10 cellular contexts compared by ENCODE assay signal in genomic region chr12:48198985-48199384, GRCh38. TPM values are rescaled to one million over a fixed set of nuclear protein-coding genes. Genes with fewer than 3 reads are reported as not detected.
A peak's percentile ranks its signal among the peaks of the same experiment; 100 is the strongest.
DNase-seq lines count a peak whose midpoint lies in the region; ATAC-seq and TF ChIP-seq lines count a peak whose summit lies in the region.
"Had no signal": no experiment of that assay in that cellular context is flagged by ENCODE, and none has a peak within 500 bp of the region (broad histone marks: within the 10 kb centered on the region; RNA-seq: fewer than 3 reads in every experiment).

No MANE protein-coding gene starts in this region.

- H3K27ac ChIP-seq in heart right ventricle (peak overlapping the region; percentile 89 to 100 (median 100)), mucosa of rectum (ENCODE audit: low read depth in 2 of 2, low read length in 2 of 2) (peak overlapping the region; percentile 86 to 97), uterus (peak overlapping the region; percentile 96 to 99)

- H3K27me3 ChIP-seq in heart right ventricle (peaks cover 0 to 3% (median 0%) of the 10 kb centered on the region in 7 donors), mucosa of rectum (ENCODE audit: control insufficient read depth in 2 of 2, insufficient read depth in 2 of 2, low read length in 2 of 2) (peaks cover 0 to 3% of the 10 kb centered on the region in 2 donors), uterus (no peaks in the 10 kb centered on the region)

- peaks cover 0 to 36% (median 22%) of the 10 kb centered on the region in 9 donors for H3K4me1 ChIP-seq in heart right ventricle
- peaks cover 9 to 14% of the 10 kb centered on the region in 2 donors for H3K4me1 ChIP-seq in mucosa of rectum (ENCODE audit: control insufficient read depth in 2 of 2, insufficient read depth in 2 of 2, low read length in 2 of 2)
- H3K4me1 ChIP-seq in uterus = peaks cover 5 to 10% of the 10 kb centered on the region in 2 donors

- intact Hi-C loops in heart right ventricle (cut with DNase I) = loop anchor here in 4 of 10 donors (5.0 to 10.0 kb wide), 5 partner anchors 114 to 416 kb away; partner anchors contain the start of gene ZNF641 (in 4 of the 4)
- intact Hi-C loops in cardiac septum (cut with DNase I) = loop anchor here (2.0 to 10.0 kb wide), 3 partner anchors 42 to 246 kb away; partner anchors contain the start of genes ASB8 and ZNF641
- intact Hi-C loops in uterus (cut with DNase I; ENCODE audit: low total_unique reads) = no loop called here

- H3K4me3 ChIP-seq in heart right ventricle = peak overlapping the region; percentile 38 to 97 (median 75)
- peak overlapping the region; percentile 71 to 82 for H3K4me3 ChIP-seq in cardiac fibroblast (replicated peaks in 1 of 2; ENCODE audit: low read depth in 2 of 2, low read length in 2 of 2)
- peak overlapping the region; percentile 78 to 99 for H3K4me3 ChIP-seq in mucosa of rectum (ENCODE audit: low read length in 2 of 2)
- H3K4me3 ChIP-seq in uterus = peak overlapping the region; percentile 52 to 72

- TF ChIP-seq POLR2A in uterus (IDR thresholded peaks at IDR 0.05) = no peak

- DNase-seq in heart right ventricle (no peak), cardiac septum (ENCODE audit: low spot score) (no peak), cardiac fibroblast (ENCODE audit: low read depth in 2 of 2) (no peak), uterus (no peak), NCI-H69 (lab: John Stamatoyannopoulos, UW) (no peak), OCI-M1 (lab: John Stamatoyannopoulos, UW) (no peak), NCI-H2029 treated with DMSO at 0.1 percent for 48 hours (lab: John Stamatoyannopoulos, UW) (no peak)

- peaks cover 0 to 7% (median 0%) of the 10 kb centered on the region in 11 donors for H3K9me3 ChIP-seq in heart right ventricle
- H3K9me3 ChIP-seq in mucosa of rectum (ENCODE audit: control insufficient read depth in 2 of 2, low read length in 2 of 2) = no peaks in the 10 kb centered on the region
- no peaks in the 10 kb centered on the region for H3K9me3 ChIP-seq in uterus

- H3K36me3 ChIP-seq in heart right ventricle (peaks cover 0 to 9% (median 0%) of the 10 kb centered on the region in 9 donors), mucosa of rectum (ENCODE audit: control insufficient read depth in 2 of 2, insufficient read depth in 2 of 2, low read length in 2 of 2) (no peaks in the 10 kb centered on the region), uterus (no peaks in the 10 kb centered on the region)

- WGBS in heart right ventricle, 2 donors = 62 to 65% methylated on average over 10 of the region's 10 CpGs

- peak in 1 of 8 donors; percentile 2 for ATAC-seq in heart right ventricle

- TF ChIP-seq CTCF in heart right ventricle (IDR thresholded peaks at IDR 0.05) = no peak
- TF ChIP-seq CTCF in cardiac fibroblast (IDR thresholded peaks at IDR 0.05; ENCODE audit: low read depth, low read length) = no peak
- TF ChIP-seq CTCF in uterus (IDR thresholded peaks at IDR 0.05) = no peak

- H3K9ac ChIP-seq in mucosa of rectum (ENCODE audit: low read depth in 1 of 2, low read length in 2 of 2) = peak overlapping the region; percentile 83 to 94

RNA-seq across cellular contexts. Expression of gene OR10AD1, which starts 4.1 kb away (rescaled TPM):
- total RNA-seq in heart right ventricle = not detected
- not detected for polyA plus RNA-seq in heart right ventricle
- total RNA-seq in cardiac septum = not detected
- total RNA-seq in uterus = not detected
- total RNA-seq: Daoy, ureter had no signal

RNA-seq across cellular contexts. Expression of gene CCDC184, which starts 15.5 kb away (rescaled TPM):
- total RNA-seq in heart right ventricle (1 to 10 TPM in 3 of 10 donors, under 1 TPM in 7; 0.11 to 1.5 (median 0.42) TPM), cardiac septum (0.67 TPM), uterus (1 to 10 TPM in 3 of 4 donors, not detected in 1; 2.4 to 9.1 (median 2.7) TPM)
- polyA plus RNA-seq in heart right ventricle = 1 to 10 TPM; 1.0 to 1.3 TPM

RNA-seq across cellular contexts. Expression of gene ASB8, which starts 41.7 kb away (rescaled TPM):
- total RNA-seq in heart right ventricle (100 to 1,000 TPM in 1 of 10 donors, 10 to 100 TPM in 9; 73.4 to 103 (median 85.8) TPM), cardiac septum (69.4 TPM), uterus (10 to 100 TPM; 22.3 to 50.9 (median 32.5) TPM)
- polyA plus RNA-seq in heart right ventricle = 10 to 100 TPM; 24.9 to 28.5 TPM
